In genomic region chr17:2867441-2868424, GRCh38 we compare ENCODE assay signal across 1 cellular context.
TF ChIP-seq lines count a peak whose summit lies in the region.

No MANE protein-coding gene starts in this region.

TF ChIP-seq in HepG2, 621 proteins besides CTCF, POLR2A, EP300 and RAD21 (continued from another document and continues in another):
- TF ChIP-seq JUND (CRISPR knock-in tag; IDR thresholded peaks at IDR 0.05) (peak; percentile 75; the same call in 1 of the 2 replicates), ASH2L (IDR thresholded peaks at IDR 0.05; ENCODE audit: insufficient read length, low read depth, low read length) (peak; percentile 35), ZNF501 (CRISPR knock-in tag; IDR thresholded peaks at IDR 0.05) (0 out of 2 replicates have a peak, but pooled peaks have one; percentile 7), ZSCAN29 (CRISPR knock-in tag; conservative IDR thresholded peaks at IDR 0.05) (peak; percentile 66; the same call in 1 of the 2 replicates), HNF4A (CRISPR knock-in tag; IDR thresholded peaks at IDR 0.05) (peak; percentile 19; the same call in 1 of the 2 replicates), RXRB (CRISPR knock-in tag; IDR thresholded peaks at IDR 0.05; ENCODE audit: borderline replicate concordance) (peak; percentile 95), LCORL (IDR thresholded peaks at IDR 0.05) (no peak), LCORL (CRISPR knock-in tag; IDR thresholded peaks at IDR 0.05) (peak; percentile 62; the same call in 1 of the 2 replicates), ZNF782 (CRISPR knock-in tag; IDR thresholded peaks at IDR 0.05; ENCODE audit: borderline replicate concordance) (peak; percentile 49; the same call in 1 of the 2 replicates), ATF3 (CRISPR knock-in tag; IDR thresholded peaks at IDR 0.05) (0 out of 2 replicates have a peak, but pooled peaks have one; percentile 34), ZNF230 (CRISPR knock-in tag; IDR thresholded peaks at IDR 0.05) (0 out of 2 replicates have a peak, but pooled peaks have one; percentile 47), POGK (CRISPR knock-in tag; conservative IDR thresholded peaks at IDR 0.05) (peak; percentile 56; the same call in 1 of the 2 replicates), TEAD3 (CRISPR knock-in tag; optimal IDR thresholded peaks at IDR 0.05; ENCODE audit: borderline replicate concordance) (peak; percentile 17), NFYC (CRISPR knock-in tag; IDR thresholded peaks at IDR 0.05) (no peak), TOE1 (CRISPR knock-in tag; IDR thresholded peaks at IDR 0.05) (no peak), FOSL1 (CRISPR knock-in tag; IDR thresholded peaks at IDR 0.05; ENCODE audit: borderline replicate concordance) (0 out of 2 replicates have a peak, but pooled peaks have one; percentile 38), ZBTB7A (CRISPR knock-in tag; IDR thresholded peaks at IDR 0.05) (peak; percentile 94; the same call in 1 of the 2 replicates), FOXA3 (CRISPR knock-in tag; IDR thresholded peaks at IDR 0.05) (0 out of 2 replicates have a peak, but pooled peaks have one; percentile 20), CBX2 (IDR thresholded peaks at IDR 0.05; ENCODE audit: low read depth, low read length) (no peak), CBX2 (CRISPR knock-in tag; IDR thresholded peaks at IDR 0.05; ENCODE audit: low read depth) (0 out of 2 replicates have a peak, but pooled peaks have one; percentile 60), ZXDC (CRISPR knock-in tag; IDR thresholded peaks at IDR 0.05) (0 out of 2 replicates have a peak, but pooled peaks have one; percentile 38), CSRNP1 (CRISPR knock-in tag; IDR thresholded peaks at IDR 0.05) (no peak), YEATS2 (CRISPR knock-in tag; IDR thresholded peaks at IDR 0.05; ENCODE audit: borderline replicate concordance) (peak; percentile 38; the same call in 1 of the 2 replicates), ZNF674 (CRISPR knock-in tag; IDR thresholded peaks at IDR 0.05; ENCODE audit: low read depth) (no peak), MXI1 (IDR thresholded peaks at IDR 0.05; ENCODE audit: borderline replicate concordance, low read depth, low read length) (0 out of 3 replicates have a peak, but pooled peaks have one; percentile 17), CEBPB (IDR thresholded peaks at IDR 0.05; ENCODE audit: borderline replicate concordance, low read depth, low read length) (peak; percentile 88), ZNF407 (CRISPR knock-in tag; IDR thresholded peaks at IDR 0.05; ENCODE audit: not compliant biosample characterization) (peak; percentile 45), ZGPAT (CRISPR knock-in tag; IDR thresholded peaks at IDR 0.05) (peak; percentile 20; the same call in 1 of the 2 replicates), ZBTB4 (CRISPR knock-in tag; IDR thresholded peaks at IDR 0.05; ENCODE audit: borderline replicate concordance) (0 out of 2 replicates have a peak, but pooled peaks have one; percentile 24), ARID5B (CRISPR knock-in tag; IDR thresholded peaks at IDR 0.05) (peak; percentile 61)
